Comparison of ENCODE assay signal across 8 cellular contexts in the genomic region with DNA sequence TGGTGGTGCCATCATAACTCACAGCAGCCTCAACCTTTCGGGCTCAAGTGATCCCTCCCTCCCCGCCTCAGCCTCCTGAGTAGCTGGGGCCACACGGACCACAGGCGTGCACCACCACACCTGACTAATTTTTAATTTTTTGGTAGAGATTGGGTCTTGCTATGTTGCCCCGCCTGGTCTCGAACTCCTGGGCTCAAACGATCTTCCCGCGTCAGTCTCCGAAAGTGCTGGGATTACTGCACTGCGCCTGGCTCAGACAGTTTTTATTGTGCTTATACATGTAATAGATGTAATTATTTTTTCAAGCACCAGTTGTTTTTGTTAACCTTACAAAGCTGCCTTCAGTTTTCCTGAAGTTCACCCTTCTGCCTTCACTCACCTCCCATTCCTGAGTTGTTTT. TPM values are rescaled to one million over a fixed set of nuclear protein-coding genes. Genes with fewer than 3 reads are reported as not detected.
DNase-seq lines count a peak whose midpoint lies in the region; ATAC-seq, FAIRE-seq and TF ChIP-seq lines count a peak whose summit lies in the region.

No MANE protein-coding gene starts in this region.

- H2BK120ac ChIP-seq in H1 (replicated peaks; ENCODE audit: low read depth, low read length) = no peak overlapping the region

- intact Hi-C loops in prostate gland (cut with DNase I) = loop anchor here (2.0 kb wide), 1 partner anchor 38 kb away; the partner anchor contains the start of gene HMGN1

- H2BK20ac ChIP-seq in H1 (ENCODE audit: low read length) = no peak overlapping the region

- H3K14ac ChIP-seq in H1 (ENCODE audit: insufficient read length) = no peak overlapping the region

- H3K27ac ChIP-seq in DND-41 (ENCODE audit: low read length) (peak overlapping the region; percentile 73; the same call in 1 of the 2 replicates), OCI-LY3 (ENCODE audit: low read length) (no peak overlapping the region), H1 (ENCODE audit: low read depth, low read length) (no peak overlapping the region), prostate gland (peak overlapping the region; percentile 56 to 68)

- TF ChIP-seq POLR2A in H1 (IDR thresholded peaks at IDR 0.05; ENCODE audit: control extremely low read depth in 1 of 2, low read depth in 2 of 2, low read length in 2 of 2) (no peak), prostate gland (IDR thresholded peaks at IDR 0.05) (no peak)

- peak overlapping the region; percentile 57; the same call in 1 of the 2 replicates for H4K8ac ChIP-seq in H1 (ENCODE audit: extremely low read depth, insufficient read depth, low read length)

- H3K4me3 ChIP-seq in DND-41 (ENCODE audit: low read depth in 1 of 2, low read length in 2 of 2) (peak overlapping the region; percentile 13 to 61; a peak in 1 of 4 replicates), OCI-LY3 (ENCODE audit: low read length) (peak overlapping the region; percentile 86), H1 (ENCODE audit: extremely low read depth in 1 of 4, insufficient read depth in 2 of 4, low read depth in 3 of 4, low read length in 4 of 4) (no peak overlapping the region), prostate gland (no peak overlapping the region)

- H3K4me1 ChIP-seq in DND-41 (ENCODE audit: insufficient read depth, low read length) (peaks cover 28% of the 10 kb centered on the region), OCI-LY3 (ENCODE audit: low read length) (peaks cover 9% of the 10 kb centered on the region; the same call in 1 of the 2 replicates), H1 (replicated peaks in 1 of 4; ENCODE audit: control insufficient read depth in 3 of 4, insufficient read depth in 4 of 4, low read length in 3 of 4) (peaks cover 0 to 2% (median 0%) of the 10 kb centered on the region in 4 experiments; a peak in 1 of 7 replicates), prostate gland (replicated peaks) (no peaks in the 10 kb centered on the region)

- H3K27ac Mint-ChIP-seq in nephron progenitor cell = no peak overlapping the region

- H3K36me3 Mint-ChIP-seq in nephron progenitor cell (ENCODE audit: low read depth) = peaks cover 22% of the 10 kb centered on the region

- H3K56ac ChIP-seq in H1 (replicated peaks; ENCODE audit: insufficient read length, low read depth, low read length) = no peak overlapping the region

- peaks cover 69% of the 10 kb centered on the region for H3K79me2 ChIP-seq in DND-41 (ENCODE audit: insufficient read depth, low read length)
- H3K79me2 ChIP-seq in OCI-LY3 (ENCODE audit: low read length) = peaks cover 22% of the 10 kb centered on the region
- peaks cover 0 to 3% of the 10 kb centered on the region in 2 experiments; a peak in 1 of 4 replicates for H3K79me2 ChIP-seq in H1 (ENCODE audit: control insufficient read depth in 1 of 2, insufficient read depth in 2 of 2, low read length in 2 of 2)

- no peak overlapping the region for H2AK5ac ChIP-seq in H1 (ENCODE audit: low read depth, low read length)

- H3K23me2 ChIP-seq in H1 (ENCODE audit: low read depth, low read length) = no peaks in the 10 kb centered on the region; the same call in 1 of the 2 replicates

- H3K23ac ChIP-seq in H1 (ENCODE audit: insufficient read length) = no peak overlapping the region

- WGBS in H1 (ENCODE audit: extremely low coverage in 1 of 2, insufficient coverage in 1 of 2, insufficient read length in 1 of 2, insufficient replicate concordance in 2 of 2, low coverage in 1 of 2, low lambda C conversion rate in 2 of 2, missing lambda C conversion rate in 1 of 2), 2 experiments = 94% methylated on average over 11 of the region's 11 CpGs; no CpG with 5 or more reads in 1 of the 2 experiments
- 94% methylated on average over 11 of the region's 11 CpGs for WGBS in prostate gland

- no peak overlapping the region for H4K91ac ChIP-seq in H1 (replicated peaks; ENCODE audit: insufficient read length, low read length)

- H3K18ac ChIP-seq in H1 (ENCODE audit: extremely low read depth, low read length) = no peak overlapping the region

- no peak overlapping the region for H4K5ac ChIP-seq in H1 (ENCODE audit: insufficient read length, low read depth, low read length)

- no peak for TF ChIP-seq RAD21 in H1 (IDR thresholded peaks at IDR 0.05 in 1 of 2, conservative IDR thresholded peaks at IDR 0.05 in 1 of 2; ENCODE audit: low read depth in 2 of 2, low read length in 2 of 2)

- H3K4me3 Mint-ChIP-seq in nephron progenitor cell = no peak overlapping the region

- H3K9me3 Mint-ChIP-seq in nephron progenitor cell = no peaks in the 10 kb centered on the region

- H2AFZ ChIP-seq in DND-41 (ENCODE audit: low read depth, low read length) (peak overlapping the region; percentile 84; the same call in 1 of the 2 replicates), OCI-LY3 (ENCODE audit: low read depth, low read length) (no peak overlapping the region), H1 (ENCODE audit: low read length) (no peak overlapping the region)

- no peak for TF ChIP-seq CTCF in DND-41 (IDR thresholded peaks at IDR 0.05; ENCODE audit: borderline replicate concordance, extremely low read depth, low read length, poor library complexity, severe bottlenecking)
- no peak for TF ChIP-seq CTCF in OCI-LY3 (IDR thresholded peaks at IDR 0.05; ENCODE audit: low read depth, low read length)
- no peak for TF ChIP-seq CTCF in H1 (IDR thresholded peaks at IDR 0.05; ENCODE audit: control extremely low read depth in 1 of 3, insufficient read depth in 1 of 3, low read depth in 1 of 3, low read length in 3 of 3)
- no peak for TF ChIP-seq CTCF in prostate gland (IDR thresholded peaks at IDR 0.05)
- TF ChIP-seq CTCF in nephron progenitor cell (IDR thresholded peaks at IDR 0.05) = no peak

- POLR2A ChIA-PET in H1 (lab: Charles Lee; ENCODE audit: partially characterized antibody) = interaction anchor here (1.0 to 3.7 kb wide), 4 partner anchors 13 to 72 kb away, joined by 3 to 40 read pairs (median 8); partner anchors contain the start of gene HMGN1

- no peak overlapping the region for H3K4ac ChIP-seq in H1 (replicated peaks; ENCODE audit: insufficient read length, low read depth, low read length)

- FAIRE-seq in H1 (lab: Jason Lieb, UNC) = no peak
- no peak for FAIRE-seq in GM19239 (lab: Jason Lieb, UNC)

- H4K20me1 ChIP-seq in DND-41 (ENCODE audit: insufficient read depth, low read length) (peaks cover 15% of the 10 kb centered on the region), OCI-LY3 (ENCODE audit: insufficient read depth, low read length) (0 out of 2 replicates have a peak, but pooled peaks cover 3% of the 10 kb centered on the region), H1 (replicated peaks in 1 of 2; ENCODE audit: control insufficient read depth in 1 of 2, insufficient read depth in 2 of 2, low read length in 2 of 2) (no peaks in the 10 kb centered on the region)

- H2BK5ac ChIP-seq in H1 (ENCODE audit: low read depth, low read length) = no peak overlapping the region

- no peak for TF ChIP-seq EP300 in H1 (IDR thresholded peaks at IDR 0.05; ENCODE audit: borderline replicate concordance in 1 of 2, low read depth in 2 of 2, low read length in 2 of 2)

- DNase-seq in DND-41 (no peak), H1 (ENCODE audit: low read depth in 1 of 2, low spot score in 2 of 2) (no peak), prostate gland (ENCODE audit: low spot score) (no peak), GM03348 (ENCODE audit: low spot score) (no peak), NCI-H524 treated with DMSO at 0.1 percent for 48 hours (lab: John Stamatoyannopoulos, UW) (no peak), GM19239 (ENCODE audit: insufficient read length, low spot score) (no peak), nephron progenitor cell (no peak)

- CTCF ChIA-PET in H1 (lab: Charles Lee; ENCODE audit: partially characterized antibody) = interaction anchor here (1.0 to 1.9 kb wide), 5 partner anchors 9 to 55 kb away, joined by 4 to 12 read pairs (median 6); no protein-coding TSS in a partner anchor

- no peak for ATAC-seq in DND-41 (ENCODE audit: insufficient read depth, low read depth)

- peak overlapping the region; percentile 93 for H3K4me2 ChIP-seq in DND-41 (ENCODE audit: insufficient read depth, low read length)
- peak overlapping the region; percentile 100 for H3K4me2 ChIP-seq in OCI-LY3 (ENCODE audit: low read length)
- H3K4me2 ChIP-seq in H1 (ENCODE audit: insufficient read depth in 1 of 2, low read depth in 2 of 2, low read length in 2 of 2) = peak overlapping the region in 1 of 2 experiments; percentile 64; a peak in 1 of 4 replicates

- H3K4me1 Mint-ChIP-seq in nephron progenitor cell = peaks cover 43% of the 10 kb centered on the region

- H3K9me3 ChIP-seq in DND-41 (ENCODE audit: insufficient read depth, low read length, severe bottlenecking) (no peaks in the 10 kb centered on the region), OCI-LY3 (ENCODE audit: insufficient read depth, low read length) (no peaks in the 10 kb centered on the region), H1 (ENCODE audit: insufficient read depth in 2 of 2, low read depth in 1 of 2, low read length in 1 of 2) (no peaks in the 10 kb centered on the region), prostate gland (no peaks in the 10 kb centered on the region)

- H3K27me3 ChIP-seq in DND-41 (ENCODE audit: insufficient read depth, low read length, poor library complexity) (no peaks in the 10 kb centered on the region), OCI-LY3 (ENCODE audit: low read depth, low read length) (no peaks in the 10 kb centered on the region), H1 (replicated peaks in 1 of 4; ENCODE audit: control insufficient read depth in 3 of 4, extremely low read depth in 1 of 4, insufficient read depth in 3 of 4, low read length in 3 of 4) (no peaks in the 10 kb centered on the region), prostate gland (replicated peaks; ENCODE audit: insufficient read depth) (no peaks in the 10 kb centered on the region)

- H3K36me3 ChIP-seq in DND-41 (ENCODE audit: insufficient read depth, low read length) = peaks cover 27% of the 10 kb centered on the region
- H3K36me3 ChIP-seq in OCI-LY3 (replicated peaks; ENCODE audit: low read depth, low read length) = peaks cover under 1% of the 10 kb centered on the region
- H3K36me3 ChIP-seq in H1 (ENCODE audit: control insufficient read depth in 2 of 4, insufficient read depth in 4 of 4, low read length in 3 of 4) = peaks cover 0 to 4% (median under 1%) of the 10 kb centered on the region in 4 experiments; a peak in 1 of 8 replicates
- no peaks in the 10 kb centered on the region for H3K36me3 ChIP-seq in prostate gland

- H3K79me1 ChIP-seq in H1 (ENCODE audit: low read depth, low read length) = no peaks in the 10 kb centered on the region; the same call in 1 of the 2 replicates

- H3K9ac ChIP-seq in DND-41 (ENCODE audit: low read depth, low read length) (peak overlapping the region; percentile 56), OCI-LY3 (ENCODE audit: low read length) (peak overlapping the region; percentile 66), H1 (replicated peaks in 1 of 4; ENCODE audit: extremely low read depth in 1 of 4, low read depth in 3 of 4, low read length in 3 of 4) (no peak overlapping the region)

- H2BK12ac ChIP-seq in H1 (ENCODE audit: low read depth, low read length) = no peak overlapping the region

- peaks cover 3% of the 10 kb centered on the region for H3K27me3 Mint-ChIP-seq in nephron progenitor cell (ENCODE audit: low read depth, poor library complexity)

- H2BK15ac ChIP-seq in H1 (ENCODE audit: low read length) = no peak overlapping the region

RNA-seq across cellular contexts. Expression of gene HMGN1, which starts 38.0 kb away (rescaled TPM):
- 505 and 530 TPM in 2 replicates for total RNA-seq in H1 (2021; fragmentation: NEBNext Ultra II Directional; extraction: Animal tissue kit (Norgen Biotek cat#: 25700))
- 146 and 279 TPM in 2 replicates for polyA plus RNA-seq in H1 (2011; rRNA removed)
- polyA plus RNA-seq in H1 (2011; cell fraction: cytosol; rRNA removed) = 336 TPM
- 72.7 TPM for polyA plus RNA-seq in H1 (2011; cell fraction: nucleus; rRNA removed)
- 291 to 554 TPM (median 407 TPM) in 4 replicates for polyA plus RNA-seq in H1 (2012, experiment 1 of 2)
- polyA plus RNA-seq in H1 (2012, experiment 2 of 2) = 88.6 TPM
- 433 TPM for polyA plus RNA-seq in H1 (2013, experiment 1 of 2)
- 457 TPM for polyA plus RNA-seq in H1 (2013, experiment 2 of 2)
- polyA minus RNA-seq in H1 (2011; rRNA and poly(A)+ RNA removed) = 41.6 and 46.0 TPM in 2 replicates
- polyA minus RNA-seq in H1 (2011; cell fraction: cytosol; rRNA and poly(A)+ RNA removed) = 111 TPM
- 83.1 TPM for polyA minus RNA-seq in H1 (2011; cell fraction: nucleus; rRNA and poly(A)+ RNA removed)
- total RNA-seq in prostate gland = 100 to 1,000 TPM; 141 to 270 TPM

RNA-seq across cellular contexts. Expression of gene LCA5L, which starts 58.7 kb away (rescaled TPM):
- total RNA-seq in H1 (2021; fragmentation: NEBNext Ultra II Directional; extraction: Animal tissue kit (Norgen Biotek cat#: 25700)) = 0.57 and 0.84 TPM in 2 replicates
- polyA plus RNA-seq in H1 (2011; rRNA removed) = 0.11 and 0.20 TPM in 2 replicates
- polyA plus RNA-seq in H1 (2011; cell fraction: cytosol; rRNA removed) = 0.26 TPM
- polyA plus RNA-seq in H1 (2011; cell fraction: nucleus; rRNA removed) = 0.37 TPM
- 0.17 to 0.66 TPM (median 0.45 TPM) in 4 replicates for polyA plus RNA-seq in H1 (2012, experiment 1 of 2)
- polyA plus RNA-seq in H1 (2012, experiment 2 of 2) = not detected
- polyA plus RNA-seq in H1 (2013, experiment 1 of 2) = 0.65 TPM
- 0.61 TPM for polyA plus RNA-seq in H1 (2013, experiment 2 of 2)
- polyA minus RNA-seq in H1 (2011; rRNA and poly(A)+ RNA removed) = 0.24 and 0.38 TPM in 2 replicates
- not detected for polyA minus RNA-seq in H1 (2011; cell fraction: cytosol; rRNA and poly(A)+ RNA removed)
- polyA minus RNA-seq in H1 (2011; cell fraction: nucleus; rRNA and poly(A)+ RNA removed) = not detected
- total RNA-seq in prostate gland = 10 to 100 TPM in 1 of 2 donors, 1 to 10 TPM in 1; 3.7 to 11.1 TPM

Comparison
In these comparisons a context has a peak if more than half of its experiments do, and no peak if none do; other contexts are left out.
1. H3K27ac ChIP-seq: peak in DND-41 (single experiment) and prostate gland (2 of 2); none in OCI-LY3 (single experiment) and H1 (single experiment).
2. H3K4me3 ChIP-seq: peak in DND-41 (2 of 2) and OCI-LY3 (single experiment); none in H1 (0 of 4) and prostate gland (0 of 2).
3. H3K9ac ChIP-seq: peak in DND-41 (single experiment) and OCI-LY3 (single experiment); none in H1 (0 of 4).